11 cellular contexts compared by ENCODE assay signal in the genomic region with DNA sequence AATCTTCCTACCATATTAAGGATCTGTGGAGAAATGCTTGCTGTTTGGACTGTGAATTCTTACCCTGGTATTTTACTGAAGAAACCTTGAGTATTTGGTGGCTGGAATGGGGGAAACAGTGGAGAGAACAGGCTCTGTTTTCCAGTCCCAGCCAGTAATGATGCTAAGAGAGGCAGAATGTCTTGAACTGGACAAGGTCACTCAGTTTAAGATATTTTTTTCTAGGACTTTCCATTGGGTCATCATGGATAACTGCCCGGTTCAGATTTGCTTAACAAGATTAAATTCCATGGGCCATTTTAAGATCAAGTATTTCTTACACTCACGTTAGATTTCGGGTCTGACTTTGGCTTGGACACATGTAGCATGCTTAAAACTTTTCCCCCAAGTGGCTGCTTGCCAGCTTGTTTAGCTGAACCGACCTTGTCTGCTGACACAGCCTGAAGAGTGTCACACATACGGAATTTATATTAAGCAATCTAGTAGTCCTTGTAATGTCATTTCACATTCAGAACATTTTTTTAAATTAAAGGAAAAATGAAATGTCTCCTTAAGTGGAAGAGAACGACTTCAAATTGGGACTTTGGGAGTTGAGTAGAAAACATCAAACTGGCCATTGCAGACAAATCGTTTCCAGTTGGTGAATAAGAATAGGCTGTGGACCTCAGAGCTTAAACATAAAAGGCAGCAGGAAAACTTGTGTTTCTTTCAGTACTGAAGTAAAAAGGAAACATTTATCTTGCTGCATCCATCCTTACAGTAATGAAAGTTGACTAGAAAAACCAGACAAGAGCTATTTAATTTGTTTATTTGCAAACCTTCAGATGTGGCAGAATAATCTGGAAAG. TPM values are rescaled to one million over a fixed set of nuclear protein-coding genes. Genes with fewer than 3 reads are reported as not detected.
DNase-seq lines count a peak whose midpoint lies in the region; ATAC-seq, FAIRE-seq and TF ChIP-seq lines count a peak whose summit lies in the region.
"Had no signal": no experiment of that assay in that cellular context is flagged by ENCODE, and none has a peak within 500 bp of the region (broad histone marks: within the 10 kb centered on the region; RNA-seq: fewer than 3 reads in every experiment).

No MANE protein-coding gene starts in this region.

- peaks cover 0 to 60% (median 43%) of the 10 kb centered on the region in 12 donors for H3K4me1 ChIP-seq in heart left ventricle
- H3K4me1 ChIP-seq in pancreas, result peaks cover 0 to 3% (median 0%) of the 10 kb centered on the region in 3 donors

- ATAC-seq in heart left ventricle (peak; percentile 85 to 90 (median 86)), pancreas (peak; percentile 46 to 74 (median 64)), HG03039 (IDR thresholded peaks at IDR 0.05; ENCODE audit: unreplicated experiment) (no peak), GM18517 (IDR thresholded peaks at IDR 0.05; ENCODE audit: unreplicated experiment) (no peak)
- ATAC-seq: stimulated activated naive CD8-positive, alpha-beta T cell treated with anti-CD3 and anti-CD28 coated beads, Interleukin-15, amount 100 ng/mL, for 72 hours had no signal

- CTCF ChIA-PET in AG04449 (lab: Yijun Ruan, JAX), result interaction anchor here (1.0 to 1.4 kb wide), 2 partner anchors 10 to 17 kb away, joined by 3 to 6 read pairs; no protein-coding TSS in a partner anchor

- no peaks in the 10 kb centered on the region for H3K27me3 ChIP-seq in heart left ventricle
- H3K27me3 ChIP-seq in pancreas, result no peaks in the 10 kb centered on the region

- TF ChIP-seq POLR2A in heart left ventricle (IDR thresholded peaks at IDR 0.05) (no peak), erythroblast (IDR thresholded peaks at IDR 0.05; ENCODE audit: low read length) (no peak)

- intact Hi-C loops in heart left ventricle (cut with DNase I) (loop anchor here in 3 of 10 donors (2.0 to 5.0 kb wide), 2 partner anchors 26 to 40 kb away; no protein-coding TSS in a partner anchor), pancreas (cut with DNase I) (no loop called here)

- peaks cover 0 to under 1% (median 0%) of the 10 kb centered on the region in 12 donors for H3K9me3 ChIP-seq in heart left ventricle
- no peaks in the 10 kb centered on the region for H3K9me3 ChIP-seq in pancreas

- peaks cover 0 to 8% (median 0%) of the 10 kb centered on the region in 9 donors for H3K36me3 ChIP-seq in heart left ventricle
- no peaks in the 10 kb centered on the region for H3K36me3 ChIP-seq in pancreas

- 28 to 33% (median 31%) methylated on average over 7 of the region's 7 CpGs for WGBS in heart left ventricle, 4 donors
- WGBS in pancreas, 2 donors, result 40 to 45% methylated on average over 7 of the region's 7 CpGs

- H3K4me3 ChIP-seq in AG04449 (ENCODE audit: low read depth, low read length), result no peak overlapping the region
- no peak overlapping the region for H3K4me3 ChIP-seq in heart left ventricle
- H3K4me3 ChIP-seq in pancreas, result no peak overlapping the region

- POLR2A ChIA-PET in AG04449 (lab: Yijun Ruan, JAX), result no interaction called here

- DNase-seq in AG04449 (ENCODE audit: low read depth, low spot score) (peak; percentile 34), heart left ventricle (peak; percentile 72 to 92 (median 83)), pancreas (peak in 4 of 6 donors; percentile 19 to 58 (median 46)), erythroblast (lab: John Stamatoyannopoulos, UW) (no peak)
- DNase-seq in activated CD8-positive, alpha-beta memory T cell treated with anti-CD3 and anti-CD28 coated beads for 24 hours, result no peak
- DNase-seq: ACHN; activated CD4-positive, alpha-beta memory T cell treated with anti-CD3 and anti-CD28 coated beads, Interleukin-2, amount 10 ng/mL, durations not matched to agents 7 days and 5 days; stimulated activated naive CD8-positive, alpha-beta T cell treated with anti-CD3 and anti-CD28 coated beads, Interleukin-15, amount 100 ng/mL, for 72 hours had no signal

- TF ChIP-seq CTCF in AG04449 (IDR thresholded peaks at IDR 0.05; ENCODE audit: insufficient read depth, low read length, missing control alignments) (no peak), heart left ventricle (IDR thresholded peaks at IDR 0.05) (no peak), pancreas (IDR thresholded peaks at IDR 0.05) (no peak)

- FAIRE-seq in pancreas (lab: Jason Lieb, UNC), result no peak

- H3K27ac ChIP-seq in angular gyrus (ENCODE audit: low read depth, low read length) (peak overlapping the region; percentile 14), heart left ventricle (peak overlapping the region; percentile 52 to 91 (median 76)), pancreas (peak overlapping the region in 2 of 4 donors; percentile 4 to 28)

RNA-seq across cellular contexts. Expression of a gene that starts 28.9 kb away (rescaled TPM):
- 10 to 100 TPM in 5 of 9 donors, 1 to 10 TPM in 4; 5.7 to 18.0 (median 10.2) TPM for total RNA-seq in heart left ventricle
- polyA plus RNA-seq in heart left ventricle, result 1 to 10 TPM; 3.1 to 4.9 TPM
- 1 to 10 TPM; 2.3 to 4.1 (median 2.5) TPM for total RNA-seq in pancreas
- polyA plus RNA-seq in pancreas, result 1 to 10 TPM; 1.4 to 2.5 TPM

Comparison
In these comparisons a context has a peak if more than half of its experiments do, and no peak if none do; other contexts are left out.
1. DNase-seq: peak in AG04449 (single experiment), heart left ventricle (5 of 5) and pancreas (4 of 6); none in erythroblast (0 of 2) and activated CD8-positive, alpha-beta memory T cell treated with anti-CD3 and anti-CD28 coated beads for 24 hours (single experiment).
2. ATAC-seq: peak in heart left ventricle (4 of 4) and pancreas (4 of 4); none in HG03039 (single experiment) and GM18517 (single experiment).